In genomic region chr2:23940976-23941605, GRCh38 we compare ENCODE assay signal across 8 cellular contexts. TPM values are rescaled to one million over a fixed set of nuclear protein-coding genes. Genes with fewer than 3 reads are reported as not detected.
DNase-seq lines count a peak whose midpoint lies in the region; ATAC-seq and TF ChIP-seq lines count a peak whose summit lies in the region.

No MANE protein-coding gene starts in this region.

- peak overlapping the region; percentile 93 for H3K4me3 Mint-ChIP-seq in mesothelial cell of epicardium

- peaks cover 8% of the 10 kb centered on the region for H3K36me3 Mint-ChIP-seq in mesothelial cell of epicardium

- DNase-seq in NCI-H82 (lab: John Stamatoyannopoulos, UW) = peak; percentile 45
- DNase-seq in NCI-H82 treated with DMSO at 0.1 percent for 48 hours (lab: John Stamatoyannopoulos, UW; ENCODE audit: unreplicated experiment) = no peak
- DNase-seq in NT2/D1 (ENCODE audit: low read depth, low spot score) = no peak
- DNase-seq in dorsolateral prefrontal cortex = no peak
- DNase-seq in mesothelial cell of epicardium (ENCODE audit: low spot score in 2 of 2, unreplicated experiment in 2 of 2) = no peak
- no peak for DNase-seq in GM10266 (ENCODE audit: extremely low spot score)
- DNase-seq in NOMO-1 treated with dmso at 0.1 percent for 144 hours (lab: John Stamatoyannopoulos, UW; ENCODE audit: unreplicated experiment) = no peak

- H3K27ac Mint-ChIP-seq in mesothelial cell of epicardium = peak overlapping the region; percentile 98

- no peak for ATAC-seq in GM19467 (IDR thresholded peaks at IDR 0.05; ENCODE audit: unreplicated experiment)

- peak overlapping the region; percentile 90 for H3K9ac ChIP-seq in NT2/D1 (ENCODE audit: insufficient read length, low read depth)

- H3K4me3 ChIP-seq in NT2/D1 (ENCODE audit: insufficient read length, low read depth) (peak overlapping the region; percentile 72), dorsolateral prefrontal cortex (peak overlapping the region; percentile 64 to 99 (median 87))

- no peak for TF ChIP-seq CTCF in dorsolateral prefrontal cortex (IDR thresholded peaks at IDR 0.05 in 54 of 56, conservative IDR thresholded peaks at IDR 0.05 in 2 of 56; ENCODE audit: low read depth in 1 of 56, partially characterized antibody in 56 of 56)
- no peak for TF ChIP-seq CTCF in mesothelial cell of epicardium (IDR thresholded peaks at IDR 0.05; ENCODE audit: unreplicated experiment)
- no peak for TF ChIP-seq CTCF in GM10266 (IDR thresholded peaks at IDR 0.05; ENCODE audit: control insufficient read depth, insufficient read depth, low read depth, missing control alignments)

- no peaks in the 10 kb centered on the region for H3K4me1 ChIP-seq in NT2/D1 (ENCODE audit: insufficient read depth, insufficient read length)

- no peaks in the 10 kb centered on the region for H3K9me3 Mint-ChIP-seq in mesothelial cell of epicardium

- intact Hi-C loops in dorsolateral prefrontal cortex (cut with DNase I) = loop anchor here (1.0 to 5.0 kb wide), 3 partner anchors 17 to 136 kb away; partner anchors contain the start of genes FKBP1B (in 1 of the 2), SF3B6 (in 1 of the 2) and WDCP (in 1 of the 2)

- H3K27me3 Mint-ChIP-seq in mesothelial cell of epicardium (ENCODE audit: low read depth) = no peaks in the 10 kb centered on the region

- peak overlapping the region in 55 of 59 donors; percentile 25 to 94 (median 82) for H3K27ac ChIP-seq in dorsolateral prefrontal cortex

- no peaks in the 10 kb centered on the region for H3K9me3 ChIP-seq in NT2/D1 (ENCODE audit: insufficient read depth, low read length)

- H3K36me3 ChIP-seq in NT2/D1 (ENCODE audit: insufficient read depth, insufficient read length, low read length) = peaks cover 9% of the 10 kb centered on the region

- peaks cover 28% of the 10 kb centered on the region for H3K4me1 Mint-ChIP-seq in mesothelial cell of epicardium

- no peaks in the 10 kb centered on the region for H3K27me3 ChIP-seq in NT2/D1 (ENCODE audit: insufficient read depth, insufficient read length)
- H3K27me3 ChIP-seq in dorsolateral prefrontal cortex = no peaks in the 10 kb centered on the region

RNA-seq across cellular contexts. Expression of gene UBXN2A, which starts 0.8 kb away (rescaled TPM):
- total RNA-seq in dorsolateral prefrontal cortex (10 to 100 TPM; 14.4 to 32.7 (median 20.0) TPM), mesothelial cell of epicardium (21.0 to 23.0 TPM (median 22.1 TPM) in 3 replicates)

RNA-seq across cellular contexts. Expression of gene ATAD2B, which starts 14.2 kb away (rescaled TPM):
- total RNA-seq in dorsolateral prefrontal cortex (10 to 100 TPM; 15.1 to 34.2 (median 24.3) TPM), mesothelial cell of epicardium (31.3 to 35.6 TPM (median 35.3 TPM) in 3 replicates)
